ENCODE assay signal across 9 cellular contexts in the genomic region with DNA sequence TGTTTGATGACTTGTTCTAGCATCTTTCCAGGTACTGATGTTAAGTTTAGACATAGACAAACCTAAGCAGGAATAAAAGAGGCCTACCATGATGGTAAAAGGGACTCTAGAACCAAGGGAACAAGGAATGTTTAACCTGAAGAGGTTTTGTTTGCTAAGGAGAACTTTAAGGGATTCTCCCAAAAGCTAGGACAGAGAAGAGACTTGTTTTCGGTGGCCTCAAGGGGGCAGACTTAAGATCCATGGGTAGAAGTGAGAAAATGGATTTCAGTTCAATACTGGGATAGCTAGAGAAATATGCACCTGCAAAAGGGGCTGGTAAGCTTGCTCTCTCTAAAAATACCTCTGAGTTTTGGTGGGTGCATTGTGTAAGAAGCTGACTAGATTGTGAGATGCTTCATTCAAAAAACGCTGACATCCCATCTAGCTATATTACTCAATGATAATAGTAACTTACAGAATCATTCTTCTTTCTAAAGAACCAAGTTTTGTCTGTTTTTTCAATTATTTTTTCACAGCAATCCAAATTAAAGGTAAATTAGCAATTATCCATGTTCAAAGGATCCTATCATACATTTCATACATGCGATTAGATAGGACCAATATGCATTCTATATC. TPM values are rescaled to one million over a fixed set of nuclear protein-coding genes. Genes with fewer than 3 reads are reported as not detected.
A peak's percentile ranks its signal among the peaks of the same experiment; 100 is the strongest.
DNase-seq lines count a peak whose midpoint lies in the region; ATAC-seq and TF ChIP-seq lines count a peak whose summit lies in the region.
"Had no signal": no experiment of that assay in that cellular context is flagged by ENCODE, and none has a peak within 500 bp of the region (broad histone marks: within the 10 kb centered on the region; RNA-seq: fewer than 3 reads in every experiment).

No MANE protein-coding gene starts in this region.

- POLR2A ChIA-PET in HEK293T (lab: Yijun Ruan, JAX): no interaction called here

- no peak overlapping the region for H3K9ac ChIP-seq in liver (ENCODE audit: low read depth in 1 of 2, low read length in 2 of 2)

- peak; percentile 69 for ATAC-seq in activated naive CD8-positive, alpha-beta T cell treated with anti-CD3 and anti-CD28 coated beads, Interleukin-2, amount 50 U/mL, for 24 hours

- no peaks in the 10 kb centered on the region for H3K9me3 ChIP-seq in liver (ENCODE audit: control insufficient read depth in 4 of 4, low read length in 3 of 4)

- H3K27ac ChIP-seq in liver (ENCODE audit: low read depth in 1 of 2, low read length in 2 of 2): no peak overlapping the region

- H3K27ac Mint-ChIP-seq in activated naive CD4-positive, alpha-beta T cell treated with anti-CD3 and anti-CD28 coated beads, Interleukin-2, amount 10 ng/mL, durations not matched to agents 7 days and 5 days: no peak overlapping the region
- H3K27ac Mint-ChIP-seq in activated naive CD4-positive, alpha-beta T cell treated with anti-CD3 and anti-CD28 coated beads for 36 hours: no peak overlapping the region
- no peak overlapping the region for H3K27ac Mint-ChIP-seq in activated naive CD8-positive, alpha-beta T cell treated with anti-CD3 and anti-CD28 coated beads, Interleukin-2, amount 50 U/mL, for 24 hours
- H3K27ac Mint-ChIP-seq: activated naive CD8-positive, alpha-beta T cell had no signal

- TF ChIP-seq RAD21 in liver (IDR thresholded peaks at IDR 0.05): peak; percentile 75 to 87

- H3K4me3 ChIP-seq in liver (ENCODE audit: low read depth in 1 of 3, low read length in 3 of 3): no peak overlapping the region

- intact Hi-C loops in activated naive CD4-positive, alpha-beta T cell treated with anti-CD3 and anti-CD28 coated beads for 36 hours (cut with micrococcal nuclease): loop anchor here (2.0 to 5.0 kb wide), 2 partner anchors 136 to 446 kb away; no protein-coding TSS in a partner anchor

- H3K36me3 Mint-ChIP-seq in activated naive CD4-positive, alpha-beta T cell treated with anti-CD3 and anti-CD28 coated beads, Interleukin-2, amount 10 ng/mL, durations not matched to agents 7 days and 5 days: no peaks in the 10 kb centered on the region
- H3K36me3 Mint-ChIP-seq in activated naive CD4-positive, alpha-beta T cell treated with anti-CD3 and anti-CD28 coated beads for 36 hours (ENCODE audit: low read depth): no peaks in the 10 kb centered on the region
- H3K36me3 Mint-ChIP-seq in activated naive CD8-positive, alpha-beta T cell treated with anti-CD3 and anti-CD28 coated beads, Interleukin-2, amount 50 U/mL, for 24 hours (ENCODE audit: low read depth): no peaks in the 10 kb centered on the region
- H3K36me3 Mint-ChIP-seq: activated naive CD8-positive, alpha-beta T cell had no signal

- peak; percentile 56 for TF ChIP-seq CTCF in liver (IDR thresholded peaks at IDR 0.05; ENCODE audit: low read depth, low read length, missing input control)

- H3K4me3 Mint-ChIP-seq in activated naive CD4-positive, alpha-beta T cell treated with anti-CD3 and anti-CD28 coated beads, Interleukin-2, amount 10 ng/mL, durations not matched to agents 7 days and 5 days: no peak overlapping the region
- no peak overlapping the region for H3K4me3 Mint-ChIP-seq in activated naive CD4-positive, alpha-beta T cell treated with anti-CD3 and anti-CD28 coated beads for 36 hours
- H3K4me3 Mint-ChIP-seq in activated naive CD8-positive, alpha-beta T cell treated with anti-CD3 and anti-CD28 coated beads, Interleukin-2, amount 50 U/mL, for 24 hours: no peak overlapping the region
- H3K4me3 Mint-ChIP-seq: activated naive CD8-positive, alpha-beta T cell had no signal

- peaks cover 0 to 12% (median 6%) of the 10 kb centered on the region in 4 donors for H3K4me1 ChIP-seq in liver (ENCODE audit: control insufficient read depth in 4 of 4, insufficient read depth in 4 of 4, low read length in 3 of 4)

- peaks cover 41% of the 10 kb centered on the region for H3K27me3 Mint-ChIP-seq in activated naive CD4-positive, alpha-beta T cell treated with anti-CD3 and anti-CD28 coated beads, Interleukin-2, amount 10 ng/mL, durations not matched to agents 7 days and 5 days
- peaks cover 19% of the 10 kb centered on the region for H3K27me3 Mint-ChIP-seq in activated naive CD4-positive, alpha-beta T cell treated with anti-CD3 and anti-CD28 coated beads for 36 hours (ENCODE audit: low read depth)
- H3K27me3 Mint-ChIP-seq in activated naive CD8-positive, alpha-beta T cell treated with anti-CD3 and anti-CD28 coated beads, Interleukin-2, amount 50 U/mL, for 24 hours: peaks cover 23% of the 10 kb centered on the region

- no peaks in the 10 kb centered on the region for H3K36me3 ChIP-seq in liver (ENCODE audit: control insufficient read depth in 4 of 4, insufficient read depth in 3 of 4, low read depth in 1 of 4, low read length in 3 of 4)

- H3K27me3 ChIP-seq in liver (ENCODE audit: control insufficient read depth in 4 of 4, insufficient read depth in 4 of 4, low read length in 3 of 4): no peaks in the 10 kb centered on the region

- WGBS in liver: 41% methylated on average over 3 of the region's 3 CpGs

- H3K4me1 Mint-ChIP-seq in activated naive CD4-positive, alpha-beta T cell treated with anti-CD3 and anti-CD28 coated beads, Interleukin-2, amount 10 ng/mL, durations not matched to agents 7 days and 5 days: peaks cover 12% of the 10 kb centered on the region
- H3K4me1 Mint-ChIP-seq in activated naive CD4-positive, alpha-beta T cell treated with anti-CD3 and anti-CD28 coated beads for 36 hours (ENCODE audit: low read depth): peaks cover 7% of the 10 kb centered on the region
- H3K4me1 Mint-ChIP-seq in activated naive CD8-positive, alpha-beta T cell treated with anti-CD3 and anti-CD28 coated beads, Interleukin-2, amount 50 U/mL, for 24 hours: peaks cover 17% of the 10 kb centered on the region

- DNase-seq in activated naive CD4-positive, alpha-beta T cell treated with anti-CD3 and anti-CD28 coated beads, Interleukin-2, amount 10 ng/mL, durations not matched to agents 7 days and 5 days: peak; percentile 42
- no peak for DNase-seq in activated naive CD4-positive, alpha-beta T cell treated with anti-CD3 and anti-CD28 coated beads for 36 hours
- DNase-seq in HuH-7 (ENCODE audit: low spot score) (peak; percentile 8), epidermal melanocyte (ENCODE audit: insufficient read length, low spot score) (no peak), HEK293T (ENCODE audit: extremely low spot score) (no peak), putamen (ENCODE audit: low spot score) (no peak)
- no peak for DNase-seq in activated naive CD8-positive, alpha-beta T cell treated with anti-CD3 and anti-CD28 coated beads, Interleukin-2, amount 50 U/mL, for 24 hours

- CTCF ChIA-PET in activated naive CD4-positive, alpha-beta T cell treated with anti-CD3 and anti-CD28 coated beads, Interleukin-2, amount 10 ng/mL, durations not matched to agents 7 days and 5 days (lab: Charles Lee): interaction anchor here (0.6 to 3.4 kb wide), 25 partner anchors 10 to 294 kb away, joined by 3 to 22 read pairs (median 4); no protein-coding TSS in a partner anchor
- CTCF ChIA-PET in activated naive CD4-positive, alpha-beta T cell treated with anti-CD3 and anti-CD28 coated beads for 36 hours (lab: Charles Lee): interaction anchor here (0.8 to 2.6 kb wide), 22 partner anchors 9 to 215 kb away, joined by 3 to 18 read pairs (median 4); no protein-coding TSS in a partner anchor
- CTCF ChIA-PET in HEK293T (lab: Yijun Ruan, JAX): interaction anchor here (1.0 to 3.3 kb wide), 8 partner anchors 10 to 294 kb away, joined by 4 to 18 read pairs (median 5); no protein-coding TSS in a partner anchor

- no peaks in the 10 kb centered on the region for H3K9me3 Mint-ChIP-seq in activated naive CD4-positive, alpha-beta T cell treated with anti-CD3 and anti-CD28 coated beads, Interleukin-2, amount 10 ng/mL, durations not matched to agents 7 days and 5 days
- H3K9me3 Mint-ChIP-seq in activated naive CD4-positive, alpha-beta T cell treated with anti-CD3 and anti-CD28 coated beads for 36 hours: no peaks in the 10 kb centered on the region
- no peaks in the 10 kb centered on the region for H3K9me3 Mint-ChIP-seq in activated naive CD8-positive, alpha-beta T cell treated with anti-CD3 and anti-CD28 coated beads, Interleukin-2, amount 50 U/mL, for 24 hours

TF ChIP-seq in liver, 16 proteins besides CTCF, POLR2A, EP300 and RAD21:
- no peak for TF ChIP-seq MAX (IDR thresholded peaks at IDR 0.05)
- peak in 1 of 2 donors; percentile 6 for TF ChIP-seq HNF4A (conservative IDR thresholded peaks at IDR 0.05)

TF ChIP-seq in HEK293T, 16 proteins besides CTCF, POLR2A, EP300 and RAD21:
- TF ChIP-seq TARDBP (IDR thresholded peaks at IDR 0.05) (no peak), CTBP1 (IDR thresholded peaks at IDR 0.05; ENCODE audit: borderline replicate concordance) (no peak), ELF4 (IDR thresholded peaks at IDR 0.05) (no peak)

RNA-seq across cellular contexts. Expression of gene ADRB2, which starts 5.5 kb away (rescaled TPM):
- under 1 TPM; 0.21 to 0.32 TPM for total RNA-seq in activated naive CD4-positive, alpha-beta T cell treated with anti-CD3 and anti-CD28 coated beads for 36 hours
- total RNA-seq in liver: 1 to 10 TPM; 4.0 to 7.6 TPM
- polyA plus RNA-seq in liver: 1 to 10 TPM; 1.2 to 3.6 TPM

Comparison
In these comparisons a context has a peak if more than half of its experiments do, and no peak if none do; other contexts are left out.
1. DNase-seq: peak in activated naive CD4-positive, alpha-beta T cell treated with anti-CD3 and anti-CD28 coated beads, Interleukin-2, amount 10 ng/mL, durations not matched to agents 7 days and 5 days (single experiment) and HuH-7 (single experiment); none in activated naive CD4-positive, alpha-beta T cell treated with anti-CD3 and anti-CD28 coated beads for 36 hours (single experiment), activated naive CD8-positive, alpha-beta T cell treated with anti-CD3 and anti-CD28 coated beads, Interleukin-2, amount 50 U/mL, for 24 hours (single experiment), epidermal melanocyte (single experiment), HEK293T (single experiment) and putamen (single experiment).